In genomic region chr1:199453731-199454130, GRCh38 we compare ENCODE assay signal across 23 cellular contexts.
DNase-seq lines count a peak whose midpoint lies in the region; ATAC-seq and TF ChIP-seq lines count a peak whose summit lies in the region.
"Had no signal": no experiment of that assay in that cellular context is flagged by ENCODE, and none has a peak within 500 bp of the region (broad histone marks: within the 10 kb centered on the region; RNA-seq: fewer than 3 reads in every experiment).

No MANE protein-coding gene starts in this region.

- H3K4me1 Mint-ChIP-seq in GM23338, result peaks cover 10% of the 10 kb centered on the region
- H3K4me1 Mint-ChIP-seq in neural progenitor cell, result no peaks in the 10 kb centered on the region
- H3K4me1 Mint-ChIP-seq: CD4-positive, CD25-positive, alpha-beta regulatory T cell; IgD-negative memory B cell had no signal

- no peak for DNase-seq in GM23338 (ENCODE audit: low spot score)
- peak; percentile 40 for DNase-seq in NCI-H69 (lab: John Stamatoyannopoulos, UW)
- DNase-seq in fibroblast of lung (ENCODE audit: low read depth in 2 of 2), result peak; percentile 26 to 88
- DNase-seq in neural progenitor cell (ENCODE audit: low spot score), result no peak
- DNase-seq in GM19240 (ENCODE audit: insufficient read length, low spot score), result no peak
- DNase-seq in kidney glomerular epithelial cell (lab: John Stamatoyannopoulos, UW), result no peak
- DNase-seq: CD4-positive, CD25-positive, alpha-beta regulatory T cell; DMS153; DND-41; MM.1S; NCI-H2029 treated with DMSO at 0.1 percent for 48 hours; NCI-H2227 treated with DMSO at 0.1 percent for 48 hours; NCI-H510A treated with DMSO at 0.1 percent for 48 hours; NCI-H748 treated with DMSO at 0.1 percent for 48 hours; NK-92 treated with Interleukin-12 subunit alpha and Interleukin-12 subunit beta, amount 100 ng/mL, for 24 hours; PC-3; SK-N-SH; SW 1271 had no signal

- no peaks in the 10 kb centered on the region for H3K79me2 ChIP-seq in GM23338 (replicated peaks; ENCODE audit: insufficient read depth)
- no peaks in the 10 kb centered on the region for H3K79me2 ChIP-seq in fibroblast of lung (ENCODE audit: control insufficient read depth, insufficient read depth, low read length)
- no peaks in the 10 kb centered on the region for H3K79me2 ChIP-seq in neural progenitor cell (ENCODE audit: low read depth)

- H3K36me3 ChIP-seq in GM23338 (ENCODE audit: insufficient read depth) (no peaks in the 10 kb centered on the region), fibroblast of lung (ENCODE audit: control insufficient read depth, insufficient read depth, low read length) (no peaks in the 10 kb centered on the region), neural progenitor cell (no peaks in the 10 kb centered on the region)
- H3K36me3 ChIP-seq: BLaER1 had no signal

- peaks cover 4% of the 10 kb centered on the region for H3K27me3 Mint-ChIP-seq in GM23338 (ENCODE audit: insufficient read depth, low read depth, poor library complexity)
- H3K27me3 Mint-ChIP-seq in neural progenitor cell (ENCODE audit: insufficient read depth, low read depth), result no peaks in the 10 kb centered on the region
- H3K27me3 Mint-ChIP-seq: IgD-negative memory B cell had no signal

- H4K20me1 ChIP-seq in GM23338 (replicated peaks; ENCODE audit: insufficient read depth) (no peaks in the 10 kb centered on the region), fibroblast of lung (ENCODE audit: control insufficient read depth, extremely low read depth, insufficient read depth, low read length) (no peaks in the 10 kb centered on the region), neural progenitor cell (ENCODE audit: low read depth) (no peaks in the 10 kb centered on the region)
- H4K20me1 ChIP-seq: BLaER1 had no signal

- peak overlapping the region; percentile 64; the same call in 1 of the 2 replicates for H2AFZ ChIP-seq in GM23338
- no peak overlapping the region for H2AFZ ChIP-seq in fibroblast of lung (ENCODE audit: low read length)
- H2AFZ ChIP-seq in neural progenitor cell (replicated peaks), result peak overlapping the region; percentile 34

- ATAC-seq in GM23338 (no peak), GM19397 (IDR thresholded peaks at IDR 0.05; ENCODE audit: unreplicated experiment) (no peak), GM19452 (IDR thresholded peaks at IDR 0.05; ENCODE audit: unreplicated experiment) (no peak)
- ATAC-seq: PC-3 had no signal

- H3K4me1 ChIP-seq in GM23338 (ENCODE audit: insufficient read depth) (no peaks in the 10 kb centered on the region; the same call in 1 of the 2 replicates), fibroblast of lung (ENCODE audit: control insufficient read depth, extremely low read depth, insufficient read depth, low read length) (no peaks in the 10 kb centered on the region), neural progenitor cell (peaks cover 7% of the 10 kb centered on the region)
- H3K4me1 ChIP-seq: BLaER1 had no signal

- H3K4me3 ChIP-seq in GM23338, result no peak overlapping the region
- no peak overlapping the region for H3K4me3 ChIP-seq in fibroblast of lung (replicated peaks in 1 of 4; ENCODE audit: control extremely low read depth in 1 of 4, insufficient read depth in 1 of 4, low read depth in 3 of 4, low read length in 4 of 4)
- no peak overlapping the region for H3K4me3 ChIP-seq in neural progenitor cell
- H3K4me3 ChIP-seq: BLaER1 had no signal

- no peak for TF ChIP-seq CTCF in GM23338 (conservative IDR thresholded peaks at IDR 0.05; ENCODE audit: low read depth in 2 of 2)
- no peak for TF ChIP-seq CTCF in fibroblast of lung (conservative IDR thresholded peaks at IDR 0.05 in 1 of 2, IDR thresholded peaks at IDR 0.05 in 1 of 2; ENCODE audit: low read depth in 1 of 2, low read length in 2 of 2)
- TF ChIP-seq CTCF in neural progenitor cell (IDR thresholded peaks at IDR 0.05), result no peak

- H3K9ac ChIP-seq in fibroblast of lung (ENCODE audit: insufficient read depth, low read length), result no peak overlapping the region
- H3K9ac ChIP-seq in neural progenitor cell, result no peak overlapping the region
- H3K9ac ChIP-seq: BLaER1, KMS-11, SK-N-SH had no signal

- H3K27ac Mint-ChIP-seq in GM23338 (no peak overlapping the region), neural progenitor cell (no peak overlapping the region)
- H3K27ac Mint-ChIP-seq: CD4-positive, CD25-positive, alpha-beta regulatory T cell; IgD-negative memory B cell had no signal

- no peaks in the 10 kb centered on the region for H3K9me2 ChIP-seq in GM23338 (ENCODE audit: insufficient read depth)
- H3K9me2 ChIP-seq: SK-N-SH had no signal

- no peak overlapping the region for H3K27ac ChIP-seq in GM23338 (ENCODE audit: low read depth)
- no peak overlapping the region for H3K27ac ChIP-seq in fibroblast of lung (ENCODE audit: insufficient read depth, low read length)
- no peak overlapping the region for H3K27ac ChIP-seq in neural progenitor cell
- H3K27ac ChIP-seq: BLaER1, KMS-11 had no signal

- H3K36me3 Mint-ChIP-seq in GM23338 (ENCODE audit: low read depth), result no peaks in the 10 kb centered on the region
- no peaks in the 10 kb centered on the region for H3K36me3 Mint-ChIP-seq in neural progenitor cell
- H3K36me3 Mint-ChIP-seq: CD4-positive, CD25-positive, alpha-beta regulatory T cell; IgD-negative memory B cell had no signal

- no peaks in the 10 kb centered on the region for H3K9me3 Mint-ChIP-seq in GM23338
- no peaks in the 10 kb centered on the region for H3K9me3 Mint-ChIP-seq in neural progenitor cell
- H3K9me3 Mint-ChIP-seq: IgD-negative memory B cell had no signal

- H3K9me3 ChIP-seq in fibroblast of lung (ENCODE audit: control insufficient read depth, insufficient read depth, low read depth, low read length), result no peaks in the 10 kb centered on the region
- H3K9me3 ChIP-seq in neural progenitor cell (ENCODE audit: low read depth), result no peaks in the 10 kb centered on the region
- H3K9me3 ChIP-seq: BLaER1, SK-N-SH had no signal

- H3K27me3 ChIP-seq in GM23338 (ENCODE audit: insufficient read depth) (no peaks in the 10 kb centered on the region), fibroblast of lung (ENCODE audit: control insufficient read depth, insufficient read depth, low read length) (no peaks in the 10 kb centered on the region), neural progenitor cell (no peaks in the 10 kb centered on the region)
- H3K27me3 ChIP-seq: BLaER1 had no signal

- H3K4me2 ChIP-seq in GM23338, result no peak overlapping the region
- no peak overlapping the region for H3K4me2 ChIP-seq in fibroblast of lung (ENCODE audit: extremely low read depth, insufficient read depth, low read length)
- no peak overlapping the region for H3K4me2 ChIP-seq in neural progenitor cell
- H3K4me2 ChIP-seq: BLaER1, KMS-11, SK-N-SH had no signal

- no peaks in the 10 kb centered on the region for H3F3A ChIP-seq in GM23338 (replicated peaks; ENCODE audit: low read depth)
- H3F3A ChIP-seq in neural progenitor cell (ENCODE audit: low read depth), result no peaks in the 10 kb centered on the region

- H3K4me3 Mint-ChIP-seq in GM23338, result no peak overlapping the region
- no peak overlapping the region for H3K4me3 Mint-ChIP-seq in neural progenitor cell
- H3K4me3 Mint-ChIP-seq: CD4-positive, CD25-positive, alpha-beta regulatory T cell; IgD-negative memory B cell had no signal

TF ChIP-seq in GM23338, 12 proteins besides CTCF, POLR2A, EP300 and RAD21:
- TF ChIP-seq NANOG (IDR thresholded peaks at IDR 0.05; ENCODE audit: borderline replicate concordance) (no peak), ZNF114 (CRISPR knock-in tag; IDR thresholded peaks at IDR 0.05) (no peak)
- TF ChIP-seq, protein P1, sequence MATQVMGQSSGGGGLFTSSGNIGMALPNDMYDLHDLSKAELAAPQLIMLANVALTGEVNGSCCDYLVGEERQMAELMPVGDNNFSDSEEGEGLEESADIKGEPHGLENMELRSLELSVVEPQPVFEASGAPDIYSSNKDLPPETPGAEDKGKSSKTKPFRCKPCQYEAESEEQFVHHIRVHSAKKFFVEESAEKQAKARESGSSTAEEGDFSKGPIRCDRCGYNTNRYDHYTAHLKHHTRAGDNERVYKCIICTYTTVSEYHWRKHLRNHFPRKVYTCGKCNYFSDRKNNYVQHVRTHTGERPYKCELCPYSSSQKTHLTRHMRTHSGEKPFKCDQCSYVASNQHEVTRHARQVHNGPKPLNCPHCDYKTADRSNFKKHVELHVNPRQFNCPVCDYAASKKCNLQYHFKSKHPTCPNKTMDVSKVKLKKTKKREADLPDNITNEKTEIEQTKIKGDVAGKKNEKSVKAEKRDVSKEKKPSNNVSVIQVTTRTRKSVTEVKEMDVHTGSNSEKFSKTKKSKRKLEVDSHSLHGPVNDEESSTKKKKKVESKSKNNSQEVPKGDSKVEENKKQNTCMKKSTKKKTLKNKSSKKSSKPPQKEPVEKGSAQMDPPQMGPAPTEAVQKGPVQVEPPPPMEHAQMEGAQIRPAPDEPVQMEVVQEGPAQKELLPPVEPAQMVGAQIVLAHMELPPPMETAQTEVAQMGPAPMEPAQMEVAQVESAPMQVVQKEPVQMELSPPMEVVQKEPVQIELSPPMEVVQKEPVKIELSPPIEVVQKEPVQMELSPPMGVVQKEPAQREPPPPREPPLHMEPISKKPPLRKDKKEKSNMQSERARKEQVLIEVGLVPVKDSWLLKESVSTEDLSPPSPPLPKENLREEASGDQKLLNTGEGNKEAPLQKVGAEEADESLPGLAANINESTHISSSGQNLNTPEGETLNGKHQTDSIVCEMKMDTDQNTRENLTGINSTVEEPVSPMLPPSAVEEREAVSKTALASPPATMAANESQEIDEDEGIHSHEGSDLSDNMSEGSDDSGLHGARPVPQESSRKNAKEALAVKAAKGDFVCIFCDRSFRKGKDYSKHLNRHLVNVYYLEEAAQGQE (IDR thresholded peaks at IDR 0.05; ENCODE audit: unreplicated experiment), result no peak

Comparison
In these comparisons a context has a peak if more than half of its experiments do, and no peak if none do; other contexts are left out.
1. DNase-seq: peak in NCI-H69 (single experiment) and fibroblast of lung (2 of 2); none in GM23338 (single experiment), neural progenitor cell (single experiment), GM19240 (single experiment) and kidney glomerular epithelial cell (single experiment).